1 cellular context compared by ENCODE assay signal in the genomic region with DNA sequence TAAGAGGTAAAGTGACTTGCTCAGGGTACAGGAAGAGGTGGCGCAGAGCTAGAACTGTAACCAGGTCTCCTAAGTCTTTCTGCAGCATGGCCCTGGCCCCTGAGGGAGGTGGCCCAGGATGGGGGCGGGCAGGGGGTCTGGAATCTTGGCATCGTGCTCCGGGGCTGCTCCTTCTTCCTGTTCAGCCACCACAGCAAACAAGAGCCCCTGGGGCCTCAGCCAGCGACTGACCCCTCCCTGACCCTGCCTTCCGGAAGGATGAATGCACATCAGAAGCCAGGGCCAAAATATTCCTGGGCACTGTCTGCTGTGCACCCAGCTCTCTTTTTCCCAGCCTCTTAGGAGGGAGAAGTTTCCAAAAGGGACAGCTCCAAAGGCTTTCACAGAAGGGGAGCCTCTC.
TF ChIP-seq lines count a peak whose summit lies in the region.

No MANE protein-coding gene starts in this region.

TF ChIP-seq in SK-N-SH treated with all-trans-retinoic acid at 6 μM for 48 hours, 23 proteins besides CTCF, POLR2A, EP300 and RAD21:
- TF ChIP-seq, protein P1, sequence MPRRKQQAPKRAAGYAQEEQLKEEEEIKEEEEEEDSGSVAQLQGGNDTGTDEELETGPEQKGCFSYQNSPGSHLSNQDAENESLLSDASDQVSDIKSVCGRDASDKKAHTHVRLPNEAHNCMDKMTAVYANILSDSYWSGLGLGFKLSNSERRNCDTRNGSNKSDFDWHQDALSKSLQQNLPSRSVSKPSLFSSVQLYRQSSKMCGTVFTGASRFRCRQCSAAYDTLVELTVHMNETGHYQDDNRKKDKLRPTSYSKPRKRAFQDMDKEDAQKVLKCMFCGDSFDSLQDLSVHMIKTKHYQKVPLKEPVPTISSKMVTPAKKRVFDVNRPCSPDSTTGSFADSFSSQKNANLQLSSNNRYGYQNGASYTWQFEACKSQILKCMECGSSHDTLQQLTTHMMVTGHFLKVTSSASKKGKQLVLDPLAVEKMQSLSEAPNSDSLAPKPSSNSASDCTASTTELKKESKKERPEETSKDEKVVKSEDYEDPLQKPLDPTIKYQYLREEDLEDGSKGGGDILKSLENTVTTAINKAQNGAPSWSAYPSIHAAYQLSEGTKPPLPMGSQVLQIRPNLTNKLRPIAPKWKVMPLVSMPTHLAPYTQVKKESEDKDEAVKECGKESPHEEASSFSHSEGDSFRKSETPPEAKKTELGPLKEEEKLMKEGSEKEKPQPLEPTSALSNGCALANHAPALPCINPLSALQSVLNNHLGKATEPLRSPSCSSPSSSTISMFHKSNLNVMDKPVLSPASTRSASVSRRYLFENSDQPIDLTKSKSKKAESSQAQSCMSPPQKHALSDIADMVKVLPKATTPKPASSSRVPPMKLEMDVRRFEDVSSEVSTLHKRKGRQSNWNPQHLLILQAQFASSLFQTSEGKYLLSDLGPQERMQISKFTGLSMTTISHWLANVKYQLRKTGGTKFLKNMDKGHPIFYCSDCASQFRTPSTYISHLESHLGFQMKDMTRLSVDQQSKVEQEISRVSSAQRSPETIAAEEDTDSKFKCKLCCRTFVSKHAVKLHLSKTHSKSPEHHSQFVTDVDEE (CRISPR knock-in tag; IDR thresholded peaks at IDR 0.05): no peak
- TF ChIP-seq TCF4 (CRISPR knock-in tag; IDR thresholded peaks at IDR 0.05; ENCODE audit: borderline replicate concordance) (no peak), ZNF8 (CRISPR knock-in tag; IDR thresholded peaks at IDR 0.05) (no peak)
